ENCODE assay signal across 34 cellular contexts in the genomic region with DNA sequence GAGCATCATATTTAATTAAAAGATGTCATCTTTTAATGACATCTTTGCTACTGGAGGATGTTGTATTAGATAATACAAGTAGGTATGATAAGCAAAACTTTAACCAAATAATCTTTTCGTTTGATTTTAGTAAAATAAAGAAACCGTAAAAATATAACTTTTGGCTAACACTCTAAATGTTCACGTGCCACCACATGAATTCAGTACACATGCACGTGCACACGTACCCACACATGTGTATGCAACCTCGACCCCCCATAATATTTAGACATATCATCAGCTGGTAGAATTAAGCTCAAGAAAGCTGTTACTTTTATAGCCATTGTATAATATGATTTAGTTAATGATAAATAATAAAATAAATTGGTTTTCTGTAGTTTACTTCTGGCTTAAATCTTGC.
"Had no signal": no experiment of that assay in that cellular context is flagged by ENCODE, and none has a peak within 500 bp of the region (broad histone marks: within the 10 kb centered on the region; RNA-seq: fewer than 3 reads in every experiment).

No MANE protein-coding gene starts in this region.

- H3K4me3 ChIP-seq: MG63 had no signal

- DNase-seq: Karpas-422, Kasumi-1, MG63, MM.1S, MV-4-11, NCI-H1048, NCI-H1092, NCI-H1092 treated with DMSO at 0.1 percent for 48 hours, NCI-H1105, NCI-H1105 treated with DMSO at 0.1 percent for 48 hours, NCI-H1417, NCI-H1417 treated with DMSO at 0.1 percent for 48 hours, NCI-H1436, NCI-H1436 treated with DMSO at 0.1 percent for 48 hours, NCI-H146, NCI-H1694, NCI-H1694 treated with DMSO at 0.1 percent for 48 hours, NCI-H187, NCI-H187 treated with DMSO at 0.1 percent for 48 hours, NCI-H1930, NCI-H2029, NCI-H2029 treated with DMSO at 0.1 percent for 48 hours, NCI-H2081, NCI-H2081 treated with DMSO at 0.1 percent for 48 hours, NCI-H2107, NCI-H2171, NCI-H2171 treated with DMSO at 0.1 percent for 48 hours, NCI-H2227 treated with DMSO at 0.1 percent for 48 hours, NCI-H226, NCI-H345, NCI-H446, NCI-H446 treated with DMSO at 0.1 percent for 48 hours, NCI-H510A, NCI-H510A treated with DMSO at 0.1 percent for 48 hours had no signal

- H3K27me3 ChIP-seq: MG63 had no signal

- H3K36me3 ChIP-seq: MG63 had no signal

- H3K9me3 ChIP-seq: MG63 had no signal
